ENCODE assay signal across 11 cellular contexts in the genomic region with DNA sequence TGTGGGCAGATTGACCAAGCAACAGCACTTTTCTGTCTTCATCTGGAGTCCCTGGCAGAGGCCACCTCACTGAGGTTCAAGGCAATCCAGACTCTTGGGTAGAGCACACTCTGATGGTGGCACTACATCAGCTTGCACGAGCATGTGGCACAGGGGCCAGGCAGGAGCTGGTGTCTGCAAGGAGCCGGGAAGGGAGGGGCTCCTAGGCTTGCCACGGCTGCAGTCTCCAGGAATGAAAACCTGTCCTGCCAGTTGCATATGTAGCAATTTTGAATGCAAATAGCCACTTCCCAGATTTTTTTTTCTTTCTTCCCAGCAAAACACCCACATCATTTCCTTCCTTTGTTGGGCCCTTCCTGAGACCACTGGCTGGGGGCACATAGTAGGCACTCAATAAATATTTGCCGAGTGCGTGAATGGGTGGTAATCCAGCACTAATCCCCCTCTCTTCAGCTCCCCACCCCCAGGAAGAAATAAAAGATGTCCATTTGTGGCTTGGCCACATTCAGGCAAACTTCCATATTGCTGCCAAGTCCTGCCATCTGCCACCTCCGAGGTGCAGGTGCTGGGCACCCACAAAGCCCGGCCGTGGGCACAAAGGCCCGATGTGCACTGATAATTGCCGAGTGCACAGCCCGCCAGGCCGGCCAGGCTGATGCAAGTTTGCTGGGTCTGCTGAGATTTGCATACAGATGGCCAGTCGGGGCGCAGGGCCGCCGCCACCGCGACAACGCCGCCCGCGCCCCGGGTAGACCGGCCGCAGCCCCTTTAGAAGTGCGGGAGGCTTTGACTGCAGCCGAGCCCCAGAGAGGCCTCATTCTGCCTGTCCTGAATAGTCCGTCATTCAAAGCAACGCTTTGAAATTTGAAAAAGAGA.
DNase-seq lines count a peak whose midpoint lies in the region; TF ChIP-seq lines count a peak whose summit lies in the region.
"Had no signal": no experiment of that assay in that cellular context is flagged by ENCODE, and none has a peak within 500 bp of the region (broad histone marks: within the 10 kb centered on the region; RNA-seq: fewer than 3 reads in every experiment).

No MANE protein-coding gene starts in this region.

- WGBS in prostate gland: 16% methylated on average over 29 of the region's 29 CpGs

- peaks cover 18 to 20% of the 10 kb centered on the region in 2 donors for H3K27me3 Mint-ChIP-seq in CD4-positive, alpha-beta memory T cell
- peaks cover 27% of the 10 kb centered on the region for H3K27me3 Mint-ChIP-seq in chondrocyte (ENCODE audit: low read depth)

- peak overlapping the region in 1 of 8 donors; percentile 16 for H3K4me3 Mint-ChIP-seq in CD4-positive, alpha-beta memory T cell
- H3K4me3 Mint-ChIP-seq in chondrocyte (ENCODE audit: unreplicated experiment): no peak overlapping the region
- H3K4me3 Mint-ChIP-seq: stimulated activated naive B cell treated with anti-CD40 and anti-IgM and Interleukin-4, amounts not matched to agents 10 μg/mL and 1 μg/mL and 100 μg/mL, for 72 hours had no signal

- peaks cover 0 to 8% (median 5%) of the 10 kb centered on the region in 8 donors for H3K9me3 Mint-ChIP-seq in CD4-positive, alpha-beta memory T cell
- H3K9me3 Mint-ChIP-seq in chondrocyte (ENCODE audit: low read depth): no peaks in the 10 kb centered on the region

- intact Hi-C loops in head of caudate nucleus (cut with DNase I): loop anchor here (10.0 kb wide), 1 partner anchor 68 kb away; a partner anchor contains a TSS
- intact Hi-C loops in prostate gland (cut with DNase I): no loop called here
- intact Hi-C loops in CD4-positive, alpha-beta memory T cell (cut with micrococcal nuclease): no loop called here

- peaks cover 14% of the 10 kb centered on the region for H3K4me1 ChIP-seq in HUES6 (ENCODE audit: control insufficient read depth, insufficient read depth, low read length)
- H3K4me1 ChIP-seq in prostate gland (replicated peaks): peaks cover 4% of the 10 kb centered on the region
- no peaks in the 10 kb centered on the region for H3K4me1 ChIP-seq in CD4-positive, alpha-beta memory T cell (ENCODE audit: insufficient read depth, low read length)
- H3K4me1 ChIP-seq in SJCRH30: peaks cover 15% of the 10 kb centered on the region; the same call in 1 of the 2 replicates

- no peak for TF ChIP-seq CTCF in prostate gland (IDR thresholded peaks at IDR 0.05)
- no peak for TF ChIP-seq CTCF in chondrocyte (IDR thresholded peaks at IDR 0.05)

- H3K9ac ChIP-seq in HUES6 (ENCODE audit: low read length): peak overlapping the region; percentile 61

- H3K9me3 ChIP-seq in HUES6 (ENCODE audit: control insufficient read depth, insufficient read depth, low read depth, low read length) (no peaks in the 10 kb centered on the region), prostate gland (no peaks in the 10 kb centered on the region), SJCRH30 (replicated peaks) (no peaks in the 10 kb centered on the region)
- H3K9me3 ChIP-seq in CD4-positive, alpha-beta memory T cell (ENCODE audit: control insufficient read depth in 1 of 2, low read length in 2 of 2): no peaks in the 10 kb centered on the region

- CTCF ChIA-PET in CD4-positive, alpha-beta memory T cell (lab: Charles Lee; ENCODE audit: partially characterized antibody): no interaction called here

- H3K27ac Mint-ChIP-seq in CD4-positive, alpha-beta memory T cell: no peak overlapping the region
- no peak overlapping the region for H3K27ac Mint-ChIP-seq in chondrocyte (ENCODE audit: unreplicated experiment)
- H3K27ac Mint-ChIP-seq: stimulated activated naive B cell treated with anti-CD40 and anti-IgM and Interleukin-4, amounts not matched to agents 10 μg/mL and 1 μg/mL and 100 μg/mL, for 72 hours had no signal

- H3K36me3 Mint-ChIP-seq in CD4-positive, alpha-beta memory T cell: no peaks in the 10 kb centered on the region
- no peaks in the 10 kb centered on the region for H3K36me3 Mint-ChIP-seq in chondrocyte (ENCODE audit: low read depth)
- H3K36me3 Mint-ChIP-seq: stimulated activated naive B cell treated with anti-CD40 and anti-IgM and Interleukin-4, amounts not matched to agents 10 μg/mL and 1 μg/mL and 100 μg/mL, for 72 hours had no signal

- H3K4me1 Mint-ChIP-seq in CD4-positive, alpha-beta memory T cell: peaks cover 2 to 5% (median 4%) of the 10 kb centered on the region in 4 donors
- H3K4me1 Mint-ChIP-seq in chondrocyte (ENCODE audit: low read depth): peaks cover 15% of the 10 kb centered on the region

- peak; percentile 43 for DNase-seq in NCI-H774 (lab: John Stamatoyannopoulos, UW)
- peak in 39 of 42 donors; percentile 25 to 78 (median 48) for DNase-seq in head of caudate nucleus
- DNase-seq in prostate gland (ENCODE audit: low spot score): peak; percentile 67
- no peak for DNase-seq in CD4-positive, alpha-beta memory T cell
- DNase-seq in NCI-H1436 treated with DMSO at 0.1 percent for 48 hours (lab: John Stamatoyannopoulos, UW): no peak
- DNase-seq in chondrocyte (ENCODE audit: low spot score): no peak
- DNase-seq in SJCRH30: no peak
- DNase-seq: GDM1; stimulated activated naive B cell treated with anti-CD40 and anti-IgM and Interleukin-4, amounts not matched to agents 10 μg/mL and 1 μg/mL and 100 μg/mL, for 72 hours had no signal

- TF ChIP-seq POLR2A in prostate gland (IDR thresholded peaks at IDR 0.05): no peak

- H3K27me3 ChIP-seq in HUES6 (ENCODE audit: control insufficient read depth, insufficient read depth, low read length): peaks cover 4% of the 10 kb centered on the region; the same call in 1 of the 2 replicates
- no peaks in the 10 kb centered on the region for H3K27me3 ChIP-seq in prostate gland (replicated peaks; ENCODE audit: insufficient read depth)
- H3K27me3 ChIP-seq in CD4-positive, alpha-beta memory T cell (ENCODE audit: insufficient read depth, low read length): no peaks in the 10 kb centered on the region
- no peaks in the 10 kb centered on the region for H3K27me3 ChIP-seq in SJCRH30

- POLR2A ChIA-PET in CD4-positive, alpha-beta memory T cell (lab: Charles Lee; ENCODE audit: partially characterized antibody): no interaction called here

- H3K36me3 ChIP-seq in HUES6 (ENCODE audit: control insufficient read depth, insufficient read depth, low read length) (no peaks in the 10 kb centered on the region), prostate gland (no peaks in the 10 kb centered on the region), SJCRH30 (no peaks in the 10 kb centered on the region)
- H3K36me3 ChIP-seq in CD4-positive, alpha-beta memory T cell (ENCODE audit: insufficient read depth, low read length): no peaks in the 10 kb centered on the region
- H3K36me3 ChIP-seq: cardiac muscle cell had no signal

- peak overlapping the region; percentile 24; the same call in 1 of the 2 replicates for H3K4me3 ChIP-seq in HUES6 (ENCODE audit: low read depth, low read length)
- no peak overlapping the region for H3K4me3 ChIP-seq in prostate gland
- no peak overlapping the region for H3K4me3 ChIP-seq in CD4-positive, alpha-beta memory T cell (ENCODE audit: low read length in 2 of 2)
- H3K4me3 ChIP-seq in SJCRH30: no peak overlapping the region
- H3K4me3 ChIP-seq: cardiac muscle cell had no signal

- H3K27ac ChIP-seq in HUES6 (ENCODE audit: low read depth, low read length) (peak overlapping the region; percentile 56; the same call in 1 of the 2 replicates), prostate gland (no peak overlapping the region), SJCRH30 (no peak overlapping the region)
- no peak overlapping the region for H3K27ac ChIP-seq in CD4-positive, alpha-beta memory T cell (ENCODE audit: low read depth, low read length)
- H3K27ac ChIP-seq: cardiac muscle cell had no signal

Comparison
In these comparisons a context has a peak if more than half of its experiments do, and no peak if none do; other contexts are left out.
1. DNase-seq: peak in NCI-H774 (single experiment), head of caudate nucleus (39 of 42) and prostate gland (single experiment); none in CD4-positive, alpha-beta memory T cell (0 of 5), NCI-H1436 treated with DMSO at 0.1 percent for 48 hours (single experiment), chondrocyte (single experiment) and SJCRH30 (0 of 2).